In the genomic region with DNA sequence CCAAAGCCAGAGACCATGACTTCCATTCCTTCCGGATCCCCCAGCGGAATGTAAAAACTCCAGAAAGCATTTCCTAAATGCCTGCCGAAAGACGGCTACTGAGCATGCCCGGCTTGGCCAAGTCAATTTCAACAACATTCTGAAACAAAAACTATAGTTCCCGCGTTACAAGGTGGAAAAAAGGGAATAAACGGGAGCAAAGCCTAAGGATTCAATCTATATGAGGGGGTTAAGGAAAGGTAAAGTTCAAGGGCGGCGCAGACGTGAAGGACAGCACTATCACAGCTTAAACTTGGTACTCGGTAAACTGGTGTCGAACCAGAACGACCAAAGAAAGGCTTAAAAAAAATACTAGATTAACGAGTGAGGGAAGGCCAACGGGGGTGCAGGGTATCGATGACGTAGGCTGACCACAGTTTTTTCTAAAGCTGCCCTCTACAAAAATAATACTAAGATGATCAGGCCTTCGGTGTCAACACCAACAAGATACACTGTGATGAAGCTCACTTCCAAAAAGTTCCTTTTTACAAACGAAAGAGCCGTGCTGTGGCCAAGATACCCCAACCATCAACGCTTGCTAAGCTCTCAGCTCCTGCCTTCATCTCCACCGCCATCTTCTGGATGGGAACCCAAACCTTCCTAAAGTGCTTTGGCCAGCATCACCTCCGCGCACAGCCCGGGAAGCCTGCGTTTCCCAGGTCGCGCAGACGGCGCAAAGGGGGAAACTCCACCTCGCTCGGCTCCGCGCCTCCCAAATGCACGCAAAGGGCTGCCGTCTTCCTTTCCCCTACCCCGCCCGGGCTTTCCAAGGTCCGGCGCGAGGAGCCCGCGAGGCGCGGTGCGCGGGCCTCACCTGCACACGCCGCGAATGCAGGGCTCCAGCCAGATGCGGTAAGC, we compare ENCODE assay signal across 8 cellular contexts. TPM values are rescaled to one million over a fixed set of nuclear protein-coding genes. Genes with fewer than 3 reads are reported as not detected.
DNase-seq lines count a peak whose midpoint lies in the region; ATAC-seq and TF ChIP-seq lines count a peak whose summit lies in the region.

No MANE protein-coding gene starts in this region.

- peak overlapping the region; percentile 42 for H2AK5ac ChIP-seq in neuronal stem cell (ENCODE audit: low read depth, low read length)

- no CpG with 5 or more reads among the region's 52 CpGs for WGBS in neuronal stem cell (ENCODE audit: extremely low coverage in 2 of 2, insufficient read length in 2 of 2, insufficient replicate concordance in 1 of 2), 2 donors

- peak overlapping the region; percentile 97 for H2AFZ ChIP-seq in neuronal stem cell (ENCODE audit: low read length)

- no peak overlapping the region for H2BK15ac ChIP-seq in neuronal stem cell (ENCODE audit: low read length)

- peak overlapping the region; percentile 97 for H3K9ac ChIP-seq in neuronal stem cell (ENCODE audit: low read depth, low read length, poor library complexity)

- H3K27me3 ChIP-seq in Panc1 (ENCODE audit: control insufficient read depth, insufficient read depth, low read length) (no peaks in the 10 kb centered on the region), neuronal stem cell (ENCODE audit: control insufficient read depth in 3 of 3, insufficient read depth in 3 of 3, low read depth in 1 of 3, low read length in 3 of 3) (peaks cover 0 to 1% (median 0%) of the 10 kb centered on the region in 3 experiments), tibial artery (no peaks in the 10 kb centered on the region)

- no peak for TF ChIP-seq CTCF in Panc1 (IDR thresholded peaks at IDR 0.05)
- TF ChIP-seq CTCF in tibial artery (IDR thresholded peaks at IDR 0.05): no peak

- intact Hi-C loops in Panc1 (cut with micrococcal nuclease; ENCODE audit: unreplicated experiment) (no loop called here), tibial artery (cut with DNase I; ENCODE audit: low total_unique reads) (loop anchor here (10.0 kb wide), 1 partner anchor 183 kb away; no protein-coding TSS in a partner anchor)

- H3K27ac ChIP-seq in Panc1 (ENCODE audit: low read length) (peak overlapping the region; percentile 94), neuronal stem cell (replicated peaks; ENCODE audit: low read length) (peak overlapping the region; percentile 61), tibial artery (peak overlapping the region; percentile 89 to 98)

- ATAC-seq in GM19452 (IDR thresholded peaks at IDR 0.05; ENCODE audit: unreplicated experiment) (peak; percentile 19), Panc1 (peak; percentile 54)

- BruUV-seq in Panc1 (replicated peaks; lab: Mats Ljungman, UMichigan): no TSS peak

- peak overlapping the region; percentile 78 for H4K8ac ChIP-seq in neuronal stem cell (ENCODE audit: low read depth, low read length)

- peak overlapping the region; percentile 79 for H3K4me2 ChIP-seq in neuronal stem cell (ENCODE audit: insufficient read depth, low read length, poor library complexity, severe bottlenecking)

- peak overlapping the region; percentile 96 for H3K14ac ChIP-seq in neuronal stem cell (ENCODE audit: low read length)

- H3K23ac ChIP-seq in neuronal stem cell (ENCODE audit: low read depth, low read length, poor library complexity): peak overlapping the region; percentile 100

- H3K36me3 ChIP-seq in Panc1 (ENCODE audit: control insufficient read depth, insufficient read depth, low read length): no peaks in the 10 kb centered on the region
- H3K36me3 ChIP-seq in neuronal stem cell (replicated peaks in 1 of 2; ENCODE audit: control insufficient read depth in 2 of 2, insufficient read depth in 2 of 2, low read length in 2 of 2): no peaks in the 10 kb centered on the region
- H3K36me3 ChIP-seq in tibial artery: no peaks in the 10 kb centered on the region

- peaks cover 6% of the 10 kb centered on the region for H3K79me1 ChIP-seq in neuronal stem cell (ENCODE audit: low read depth, low read length)

- H4K91ac ChIP-seq in neuronal stem cell (ENCODE audit: low read depth, low read length, poor library complexity): no peak overlapping the region

- CTCF ChIA-PET in Panc1 (lab: Charles Lee): interaction anchor here (0.5 to 0.7 kb wide), 2 partner anchors 29 to 30 kb away, joined by 3 read pairs; no protein-coding TSS in a partner anchor

- H2BK12ac ChIP-seq in neuronal stem cell (ENCODE audit: low read length): no peak overlapping the region

- H2BK5ac ChIP-seq in neuronal stem cell (ENCODE audit: low read length): peak overlapping the region; percentile 85

- no peak overlapping the region for H3K4ac ChIP-seq in neuronal stem cell (ENCODE audit: low read length)

- POLR2A ChIA-PET in Panc1 (lab: Charles Lee): no interaction called here

- H3K18ac ChIP-seq in neuronal stem cell (ENCODE audit: low read length): peak overlapping the region; percentile 93

- no peak overlapping the region for H2BK120ac ChIP-seq in neuronal stem cell (ENCODE audit: low read depth, low read length)

- H3K4me3 ChIP-seq in Panc1 (ENCODE audit: low read depth in 2 of 2, low read length in 2 of 2): peak overlapping the region; percentile 74 to 99
- H3K4me3 ChIP-seq in neuronal stem cell (ENCODE audit: low read length in 2 of 2): peak overlapping the region; percentile 90 to 97
- H3K4me3 ChIP-seq in tibial artery: peak overlapping the region; percentile 79 to 92

- H3K9me3 ChIP-seq in Panc1 (ENCODE audit: control insufficient read depth, insufficient read depth, low read depth, low read length) (no peaks in the 10 kb centered on the region), neuronal stem cell (replicated peaks in 1 of 2; ENCODE audit: control insufficient read depth in 2 of 2, insufficient read depth in 1 of 2, low read depth in 1 of 2, low read length in 2 of 2) (peaks cover 0 to 12% of the 10 kb centered on the region in 2 donors), tibial artery (no peaks in the 10 kb centered on the region)

- DNase-seq in COR-L47 (lab: John Stamatoyannopoulos, UW) (peak; percentile 52), HK-2 (ENCODE audit: unreplicated experiment) (peak; percentile 59), Panc1 (ENCODE audit: low read depth, low spot score) (no peak), globus pallidus (ENCODE audit: low spot score) (peak; percentile 67), neuronal stem cell (ENCODE audit: low spot score) (peak; percentile 4), tibial artery (peak in 1 of 2 donors; percentile 47)
- DNase-seq in activated naive CD4-positive, alpha-beta T cell treated with Interleukin-2 at 50 U/mL for 16 hours: peak; percentile 60

- H3K4me1 ChIP-seq in Panc1 (ENCODE audit: control insufficient read depth, insufficient read depth, low read length) (peaks cover 10% of the 10 kb centered on the region), neuronal stem cell (ENCODE audit: control insufficient read depth in 2 of 2, insufficient read depth in 1 of 2, low read depth in 1 of 2, low read length in 2 of 2) (peaks cover 0 to 5% of the 10 kb centered on the region in 2 donors), tibial artery (peaks cover 0 to 32% (median 16%) of the 10 kb centered on the region in 4 donors)

- in situ Hi-C loops in Panc1 (cut with HindIII; ENCODE audit: low pct_unique_long_range_greater_than_20kb, low sequenced_read_pairs): no loop called here

RNA-seq across cellular contexts. Expression of gene USP48, which starts 0.7 kb away (rescaled TPM):
- 71.6 TPM for total RNA-seq in Panc1 (2021; ENCODE audit: unreplicated experiment)
- polyA plus RNA-seq in Panc1 (2012; ENCODE audit: insufficient read length): 62.6 TPM
- 20.9 TPM for polyA plus RNA-seq in neuronal stem cell (2013, experiment 1 of 2)
- polyA plus RNA-seq in neuronal stem cell (2013, experiment 2 of 2): 21.8 TPM

RNA-seq across cellular contexts. Expression of gene LDLRAD2, which starts 29.8 kb away (rescaled TPM):
- total RNA-seq in Panc1 (2021; ENCODE audit: unreplicated experiment): not detected
- 4.0 TPM for polyA plus RNA-seq in Panc1 (2012; ENCODE audit: insufficient read length)
- 0.28 TPM for polyA plus RNA-seq in neuronal stem cell (2013, experiment 1 of 2)
- polyA plus RNA-seq in neuronal stem cell (2013, experiment 2 of 2): 0.28 TPM
